Comparison of ENCODE assay signal across 1 cellular context in genomic region chr2:42274872-42275271, GRCh38.
TF ChIP-seq lines count a peak whose summit lies in the region.

No MANE protein-coding gene starts in this region.

TF ChIP-seq in GM12878, 131 proteins besides CTCF, POLR2A, EP300 and RAD21:
- no peak for TF ChIP-seq MEF2B (IDR thresholded peaks at IDR 0.05; ENCODE audit: partially characterized antibody, poor library complexity, severe bottlenecking)
- no peak for TF ChIP-seq SUPT20H (IDR thresholded peaks at IDR 0.05; ENCODE audit: borderline replicate concordance, control insufficient read depth, low read depth, low read length)
- no peak for TF ChIP-seq SIX5 (IDR thresholded peaks at IDR 0.05; ENCODE audit: low read depth, low read length, severe bottlenecking)
- TF ChIP-seq ASH2L (IDR thresholded peaks at IDR 0.05; ENCODE audit: borderline replicate concordance, low read depth): no peak
- TF ChIP-seq EED (IDR thresholded peaks at IDR 0.05; ENCODE audit: low read depth): no peak
- no peak for TF ChIP-seq IKZF1 (conservative IDR thresholded peaks at IDR 0.05)
- no peak for TF ChIP-seq NR2F1 (conservative IDR thresholded peaks at IDR 0.05)
- no peak for TF ChIP-seq LARP7 (IDR thresholded peaks at IDR 0.05)
- TF ChIP-seq SMAD5 (IDR thresholded peaks at IDR 0.05; ENCODE audit: low read depth): no peak
- TF ChIP-seq, protein P1, sequence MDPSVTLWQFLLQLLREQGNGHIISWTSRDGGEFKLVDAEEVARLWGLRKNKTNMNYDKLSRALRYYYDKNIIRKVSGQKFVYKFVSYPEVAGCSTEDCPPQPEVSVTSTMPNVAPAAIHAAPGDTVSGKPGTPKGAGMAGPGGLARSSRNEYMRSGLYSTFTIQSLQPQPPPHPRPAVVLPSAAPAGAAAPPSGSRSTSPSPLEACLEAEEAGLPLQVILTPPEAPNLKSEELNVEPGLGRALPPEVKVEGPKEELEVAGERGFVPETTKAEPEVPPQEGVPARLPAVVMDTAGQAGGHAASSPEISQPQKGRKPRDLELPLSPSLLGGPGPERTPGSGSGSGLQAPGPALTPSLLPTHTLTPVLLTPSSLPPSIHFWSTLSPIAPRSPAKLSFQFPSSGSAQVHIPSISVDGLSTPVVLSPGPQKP (IDR thresholded peaks at IDR 0.05; ENCODE audit: low read depth, low read length): no peak
- no peak for TF ChIP-seq IRF4 (IDR thresholded peaks at IDR 0.05; ENCODE audit: low read depth, low read length)
- TF ChIP-seq ZBED1 (IDR thresholded peaks at IDR 0.05; ENCODE audit: borderline replicate concordance): no peak
- TF ChIP-seq RELA (IDR thresholded peaks at IDR 0.05; ENCODE audit: borderline replicate concordance, partially characterized antibody): no peak
- TF ChIP-seq, protein P2, sequence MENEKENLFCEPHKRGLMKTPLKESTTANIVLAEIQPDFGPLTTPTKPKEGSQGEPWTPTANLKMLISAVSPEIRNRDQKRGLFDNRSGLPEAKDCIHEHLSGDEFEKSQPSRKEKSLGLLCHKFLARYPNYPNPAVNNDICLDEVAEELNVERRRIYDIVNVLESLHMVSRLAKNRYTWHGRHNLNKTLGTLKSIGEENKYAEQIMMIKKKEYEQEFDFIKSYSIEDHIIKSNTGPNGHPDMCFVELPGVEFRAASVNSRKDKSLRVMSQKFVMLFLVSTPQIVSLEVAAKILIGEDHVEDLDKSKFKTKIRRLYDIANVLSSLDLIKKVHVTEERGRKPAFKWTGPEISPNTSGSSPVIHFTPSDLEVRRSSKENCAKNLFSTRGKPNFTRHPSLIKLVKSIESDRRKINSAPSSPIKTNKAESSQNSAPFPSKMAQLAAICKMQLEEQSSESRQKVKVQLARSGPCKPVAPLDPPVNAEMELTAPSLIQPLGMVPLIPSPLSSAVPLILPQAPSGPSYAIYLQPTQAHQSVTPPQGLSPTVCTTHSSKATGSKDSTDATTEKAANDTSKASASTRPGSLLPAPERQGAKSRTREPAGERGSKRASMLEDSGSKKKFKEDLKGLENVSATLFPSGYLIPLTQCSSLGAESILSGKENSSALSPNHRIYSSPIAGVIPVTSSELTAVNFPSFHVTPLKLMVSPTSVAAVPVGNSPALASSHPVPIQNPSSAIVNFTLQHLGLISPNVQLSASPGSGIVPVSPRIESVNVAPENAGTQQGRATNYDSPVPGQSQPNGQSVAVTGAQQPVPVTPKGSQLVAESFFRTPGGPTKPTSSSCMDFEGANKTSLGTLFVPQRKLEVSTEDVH (IDR thresholded peaks at IDR 0.05; ENCODE audit: low read depth, partially characterized antibody): no peak
- TF ChIP-seq IKZF2 (IDR thresholded peaks at IDR 0.05): no peak
- TF ChIP-seq, protein P3, sequence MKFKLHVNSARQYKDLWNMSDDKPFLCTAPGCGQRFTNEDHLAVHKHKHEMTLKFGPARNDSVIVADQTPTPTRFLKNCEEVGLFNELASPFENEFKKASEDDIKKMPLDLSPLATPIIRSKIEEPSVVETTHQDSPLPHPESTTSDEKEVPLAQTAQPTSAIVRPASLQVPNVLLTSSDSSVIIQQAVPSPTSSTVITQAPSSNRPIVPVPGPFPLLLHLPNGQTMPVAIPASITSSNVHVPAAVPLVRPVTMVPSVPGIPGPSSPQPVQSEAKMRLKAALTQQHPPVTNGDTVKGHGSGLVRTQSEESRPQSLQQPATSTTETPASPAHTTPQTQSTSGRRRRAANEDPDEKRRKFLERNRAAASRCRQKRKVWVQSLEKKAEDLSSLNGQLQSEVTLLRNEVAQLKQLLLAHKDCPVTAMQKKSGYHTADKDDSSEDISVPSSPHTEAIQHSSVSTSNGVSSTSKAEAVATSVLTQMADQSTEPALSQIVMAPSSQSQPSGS (IDR thresholded peaks at IDR 0.05; ENCODE audit: low read length): no peak
- no peak for TF ChIP-seq TBL1XR1 (IDR thresholded peaks at IDR 0.05; ENCODE audit: low read depth, low read length)
- TF ChIP-seq HDAC6 (IDR thresholded peaks at IDR 0.05; ENCODE audit: unreplicated experiment): no peak
- TF ChIP-seq ZNF217 (IDR thresholded peaks at IDR 0.05): no peak
TF ChIP-seq in GM12878: peak in this region for 0.
